ENCODE assay signal across 19 cellular contexts in the genomic region with DNA sequence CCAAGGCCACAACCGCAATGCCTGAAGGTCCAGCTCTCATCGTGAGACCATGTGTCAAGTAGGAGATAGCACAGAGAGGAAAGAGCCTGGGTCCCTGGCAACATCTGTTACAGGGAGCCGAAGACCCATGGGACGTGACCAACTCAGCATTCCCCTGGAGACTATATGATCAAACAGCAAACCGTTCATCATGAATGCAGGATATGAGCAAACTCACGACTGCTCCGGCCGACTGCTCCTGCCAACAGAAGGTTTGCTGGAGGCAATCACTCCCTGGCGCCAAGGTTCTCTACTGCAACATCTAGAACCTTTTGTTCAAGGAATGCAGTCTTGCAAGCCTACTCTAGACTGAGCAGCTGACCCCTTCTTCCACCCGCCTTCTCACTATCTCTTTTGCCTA.
DNase-seq lines count a peak whose midpoint lies in the region; ATAC-seq, FAIRE-seq and TF ChIP-seq lines count a peak whose summit lies in the region.
"Had no signal": no experiment of that assay in that cellular context is flagged by ENCODE, and none has a peak within 500 bp of the region (broad histone marks: within the 10 kb centered on the region; RNA-seq: fewer than 3 reads in every experiment).

No MANE protein-coding gene starts in this region.

- no peak for ATAC-seq in GM18909 (IDR thresholded peaks at IDR 0.05; ENCODE audit: poor library complexity, unreplicated experiment)
- ATAC-seq: GM23338 had no signal

- no peak overlapping the region for H3K23ac ChIP-seq in H9 (ENCODE audit: insufficient read length, low read depth, low read length)
- no peak overlapping the region for H3K23ac ChIP-seq in trophoblast cell (ENCODE audit: low read length)

- DNase-seq in H9 (no peak), bronchial epithelial cell (ENCODE audit: low read depth) (no peak), trophoblast cell (peak; percentile 37 to 70), urothelium cell line (ENCODE audit: low spot score) (no peak), NCI-H1417 (lab: John Stamatoyannopoulos, UW) (no peak), GM19238 (ENCODE audit: insufficient read length, low spot score) (no peak), SHP77 treated with DMSO at 0.1 percent for 48 hours (lab: John Stamatoyannopoulos, UW) (no peak)
- DNase-seq: ACHN; BE2C; CD4-positive, alpha-beta memory T cell; DMS153; DMS79; GDM1; H7 had no signal

- no peak overlapping the region for H3K4me2 ChIP-seq in H9 (ENCODE audit: insufficient read depth, insufficient read length, low read length)
- H3K4me2 ChIP-seq in trophoblast cell (ENCODE audit: low read length), result no peak overlapping the region
- H3K4me2 ChIP-seq: GM23338, KMS-11 had no signal

- H3K14ac ChIP-seq in H9 (ENCODE audit: insufficient read depth, low read length) (0 out of 2 replicates have a peak overlapping the region, but pooled peaks have one; percentile 16), trophoblast cell (ENCODE audit: low read length) (no peak overlapping the region)

- H3K4me3 Mint-ChIP-seq in H9, result no peak overlapping the region
- H3K4me3 Mint-ChIP-seq: CD14-positive monocyte; CD4-positive, alpha-beta memory T cell; GM23338 had no signal

- H2BK15ac ChIP-seq in H9 (ENCODE audit: low read depth, low read length), result no peak overlapping the region

- H3K9me3 ChIP-seq in H9 (ENCODE audit: control insufficient read depth, low read depth, low read length) (no peaks in the 10 kb centered on the region), trophoblast cell (ENCODE audit: insufficient read depth, low read depth, low read length) (no peaks in the 10 kb centered on the region)
- H3K9me3 ChIP-seq: BE2C had no signal

- no peaks in the 10 kb centered on the region for H3K27me3 ChIP-seq in H9 (ENCODE audit: insufficient read depth, low read length)
- no peaks in the 10 kb centered on the region for H3K27me3 ChIP-seq in bronchial epithelial cell (ENCODE audit: control insufficient read depth, insufficient read depth, low read length)
- no peaks in the 10 kb centered on the region for H3K27me3 ChIP-seq in trophoblast cell (ENCODE audit: insufficient read depth, low read length)
- H3K27me3 ChIP-seq: BE2C had no signal

- H2BK5ac ChIP-seq in H9 (ENCODE audit: insufficient read length, low read length), result no peak overlapping the region
- H2BK5ac ChIP-seq in trophoblast cell (ENCODE audit: low read depth, low read length, poor library complexity), result no peak overlapping the region

- H3K27ac Mint-ChIP-seq in H9, result no peak overlapping the region
- H3K27ac Mint-ChIP-seq: CD4-positive, alpha-beta memory T cell; GM23338 had no signal

- H3K18ac ChIP-seq in H9 (ENCODE audit: insufficient read length, low read depth, low read length) (no peak overlapping the region), trophoblast cell (ENCODE audit: low read length) (no peak overlapping the region)

- peak; percentile 55 for FAIRE-seq in bronchial epithelial cell (lab: Jason Lieb, UNC)
- FAIRE-seq in urothelium cell line (lab: Jason Lieb, UNC), result peak; percentile 27
- FAIRE-seq: A204.1 had no signal

- H4K5ac ChIP-seq in H9 (ENCODE audit: insufficient read length, low read depth, low read length), result no peak overlapping the region

- no peak overlapping the region for H3K27ac ChIP-seq in H9 (ENCODE audit: insufficient read length, low read depth, low read length)
- no peak overlapping the region for H3K27ac ChIP-seq in trophoblast cell (ENCODE audit: low read depth, low read length)
- H3K27ac ChIP-seq: KMS-11 had no signal

- H4K91ac ChIP-seq in H9 (ENCODE audit: insufficient read length, low read depth, low read length) (no peak overlapping the region), trophoblast cell (ENCODE audit: low read depth, low read length) (no peak overlapping the region)

- no peak overlapping the region for H2BK120ac ChIP-seq in H9 (ENCODE audit: low read depth, low read length, poor library complexity, severe bottlenecking)
- H2BK120ac ChIP-seq in trophoblast cell (ENCODE audit: insufficient read depth, low read length, poor library complexity), result no peak overlapping the region

- H3K79me1 ChIP-seq in H9 (ENCODE audit: insufficient read depth, low read depth, low read length, poor library complexity, severe bottlenecking) (no peaks in the 10 kb centered on the region), trophoblast cell (ENCODE audit: low read length) (no peaks in the 10 kb centered on the region)

- H2AFZ ChIP-seq in H9 (ENCODE audit: low read length) (no peak overlapping the region), trophoblast cell (ENCODE audit: insufficient read depth, low read length, poor library complexity) (no peak overlapping the region)
- H2AFZ ChIP-seq: GM23338 had no signal

- H3K9ac ChIP-seq in H9 (ENCODE audit: extremely low read depth, insufficient read length, low read length), result no peak overlapping the region
- H3K9ac ChIP-seq in trophoblast cell (ENCODE audit: low read length), result no peak overlapping the region
- H3K9ac ChIP-seq: KMS-11 had no signal

- peaks cover 6 to 9% of the 10 kb centered on the region in 2 experiments; a peak in 2 of 5 replicates for H3K9me3 Mint-ChIP-seq in H9
- H3K9me3 Mint-ChIP-seq: CD4-positive, alpha-beta memory T cell had no signal

- no peaks in the 10 kb centered on the region for H4K20me1 ChIP-seq in H9 (ENCODE audit: control insufficient read depth, insufficient read depth, insufficient read length)

- H4K12ac ChIP-seq in trophoblast cell (ENCODE audit: low read depth, low read length), result no peak overlapping the region

- H3K79me2 ChIP-seq in H9 (ENCODE audit: insufficient read depth, low read length) (no peaks in the 10 kb centered on the region), trophoblast cell (ENCODE audit: control insufficient read depth, insufficient read depth, low read length, poor library complexity) (no peaks in the 10 kb centered on the region)

- H3K23me2 ChIP-seq in H9 (ENCODE audit: insufficient read length, low read depth, low read length, poor library complexity, severe bottlenecking), result no peaks in the 10 kb centered on the region

- TF ChIP-seq CTCF in H9 (conservative IDR thresholded peaks at IDR 0.05) (no peak), bronchial epithelial cell (IDR thresholded peaks at IDR 0.05; ENCODE audit: insufficient read depth, low read length, severe bottlenecking) (no peak)

- no peaks in the 10 kb centered on the region for H3K4me1 Mint-ChIP-seq in H9
- H3K4me1 Mint-ChIP-seq: CD14-positive monocyte, GM23338 had no signal

- no peaks in the 10 kb centered on the region for H3K27me3 Mint-ChIP-seq in H9 (ENCODE audit: low read depth)
- H3K27me3 Mint-ChIP-seq: CD4-positive, alpha-beta memory T cell had no signal

- H3K4me1 ChIP-seq in H9 (ENCODE audit: insufficient read depth, low read length), result no peaks in the 10 kb centered on the region
- H3K4me1 ChIP-seq in trophoblast cell (ENCODE audit: control insufficient read depth in 1 of 2, insufficient read depth in 2 of 2, low read length in 2 of 2), result no peaks in the 10 kb centered on the region
- H3K4me1 ChIP-seq: BE2C had no signal

- peaks cover 0 to 5% (median 0%) of the 10 kb centered on the region in 3 experiments; a peak in 5 of 7 replicates for H3K36me3 Mint-ChIP-seq in H9 (ENCODE audit: insufficient read depth in 1 of 3, low read depth in 3 of 3)

- H3K4me3 ChIP-seq in bronchial epithelial cell (ENCODE audit: low read depth, low read length) (no peak overlapping the region), trophoblast cell (ENCODE audit: low read depth, low read length) (no peak overlapping the region)
- H3K4me3 ChIP-seq: GM23338 had no signal

- H3K36me3 ChIP-seq in bronchial epithelial cell (ENCODE audit: control insufficient read depth, insufficient read depth, low read length), result peaks cover 2% of the 10 kb centered on the region
- peaks cover 0 to 2% of the 10 kb centered on the region in 2 experiments for H3K36me3 ChIP-seq in trophoblast cell (ENCODE audit: control insufficient read depth in 1 of 2, insufficient read depth in 2 of 2, low read length in 2 of 2)
- H3K36me3 ChIP-seq: BE2C had no signal

- H3K56ac ChIP-seq in H9 (ENCODE audit: insufficient read length, low read depth, low read length), result peak overlapping the region; percentile 16

- H2BK12ac ChIP-seq in H9 (ENCODE audit: insufficient read length, low read depth, low read length) (no peak overlapping the region), trophoblast cell (ENCODE audit: low read length) (no peak overlapping the region)

- H3T11ph ChIP-seq in H9 (ENCODE audit: low read length), result no peak overlapping the region

- H2AK5ac ChIP-seq in H9 (ENCODE audit: insufficient read length, low read length), result no peak overlapping the region
- H2AK5ac ChIP-seq in trophoblast cell (ENCODE audit: low read length), result no peak overlapping the region

- no peak overlapping the region for H4K8ac ChIP-seq in H9 (replicated peaks; ENCODE audit: insufficient read length, low read depth, low read length)
- no peak overlapping the region for H4K8ac ChIP-seq in trophoblast cell (ENCODE audit: low read depth, low read length)

- H2BK20ac ChIP-seq in H9 (ENCODE audit: low read depth, low read length, poor library complexity, severe bottlenecking), result no peak overlapping the region

- H3K4ac ChIP-seq in H9 (ENCODE audit: low read depth, low read length) (no peak overlapping the region), trophoblast cell (ENCODE audit: low read depth, low read length) (no peak overlapping the region)

- WGBS in H9 (ENCODE audit: extremely low coverage, insufficient read length, low lambda C conversion rate), result no CpG with 5 or more reads among the region's 10 CpGs
- WGBS in trophoblast cell (ENCODE audit: extremely low coverage, insufficient coverage, insufficient read length), result no CpG with 5 or more reads among the region's 10 CpGs

Comparison
In these comparisons a context has a peak if more than half of its experiments do, and no peak if none do; other contexts are left out.
1. DNase-seq: peak in trophoblast cell (2 of 2); none in H9 (single experiment), bronchial epithelial cell (single experiment), urothelium cell line (single experiment), NCI-H1417 (0 of 3), GM19238 (single experiment) and SHP77 treated with DMSO at 0.1 percent for 48 hours (single experiment).